In genomic region chr4:177453116-177453515, GRCh38 we compare ENCODE assay signal across 36 cellular contexts. TPM values are rescaled to one million over a fixed set of nuclear protein-coding genes. Genes with fewer than 3 reads are reported as not detected.
A peak's percentile ranks its signal among the peaks of the same experiment; 100 is the strongest.
DNase-seq lines count a peak whose midpoint lies in the region; ATAC-seq, FAIRE-seq and TF ChIP-seq lines count a peak whose summit lies in the region.
"Had no signal": no experiment of that assay in that cellular context is flagged by ENCODE, and none has a peak within 500 bp of the region (broad histone marks: within the 10 kb centered on the region; RNA-seq: fewer than 3 reads in every experiment).

No MANE protein-coding gene starts in this region.

- no peaks in the 10 kb centered on the region for H3K27me3 Mint-ChIP-seq in activated CD4-positive, alpha-beta T cell treated with anti-CD3 and anti-CD28 coated beads, Interleukin-2, amount 10 ng/mL, durations not matched to agents 24 days and 14 days
- H3K27me3 Mint-ChIP-seq in HFFc6 (ENCODE audit: insufficient read depth): peaks cover 2% of the 10 kb centered on the region; the same call in 1 of the 2 replicates
- H3K27me3 Mint-ChIP-seq: B cell; CD4-positive, alpha-beta memory T cell; CD4-positive, alpha-beta T cell; CD8-positive, alpha-beta memory T cell had no signal

- no peak overlapping the region for H3K9ac ChIP-seq in HepG2 (ENCODE audit: insufficient read depth, low read depth, low read length)
- no peak overlapping the region for H3K9ac ChIP-seq in K562 (ENCODE audit: insufficient read depth in 1 of 2, low read depth in 2 of 2, low read length in 2 of 2)
- H3K9ac ChIP-seq: BLaER1; BLaER1 treated with 17β-estradiol and CSF1 and Interleukin-3, amounts not matched to agents 10 nM and 100 nM had no signal

- H3K4me1 ChIP-seq in HepG2 (ENCODE audit: insufficient read depth, low read length) (no peaks in the 10 kb centered on the region), right lobe of liver (no peaks in the 10 kb centered on the region), K562 (replicated peaks in 1 of 2; ENCODE audit: control insufficient read depth in 2 of 2, insufficient read depth in 2 of 2, low read length in 2 of 2) (no peaks in the 10 kb centered on the region), SJCRH30 (peaks cover 3% of the 10 kb centered on the region; the same call in 1 of the 2 replicates)
- H3K4me1 ChIP-seq: A549; BLaER1; BLaER1 treated with 17β-estradiol and CSF1 and Interleukin-3, amounts not matched to agents 10 nM and 100 nM had no signal

- BruUV-seq in HepG2 (replicated peaks; lab: Mats Ljungman, UMichigan) (no TSS peak), K562 (replicated peaks; lab: Mats Ljungman, UMichigan) (no TSS peak)

- TF ChIP-seq EP300 in HepG2 (IDR thresholded peaks at IDR 0.05; ENCODE audit: low read depth in 2 of 2, low read length in 2 of 2) (no peak), HepG2 (CRISPR knock-in tag; IDR thresholded peaks at IDR 0.05; ENCODE audit: borderline replicate concordance) (no peak), K562 (IDR thresholded peaks at IDR 0.05; ENCODE audit: low read length) (no peak)

- no peaks in the 10 kb centered on the region for H3K9me3 ChIP-seq in HepG2 (ENCODE audit: low read length)
- no peaks in the 10 kb centered on the region for H3K9me3 ChIP-seq in right lobe of liver
- no peaks in the 10 kb centered on the region for H3K9me3 ChIP-seq in K562 (replicated peaks; ENCODE audit: control insufficient read depth, insufficient read depth, low read depth, low read length)
- no peaks in the 10 kb centered on the region for H3K9me3 ChIP-seq in SJCRH30 (replicated peaks)
- H3K9me3 ChIP-seq: A549; BE2C; BLaER1; BLaER1 treated with 17β-estradiol and CSF1 and Interleukin-3, amounts not matched to agents 10 nM and 100 nM; Caco-2 had no signal

- H4K20me1 ChIP-seq in HepG2 (ENCODE audit: insufficient read depth, low read length): no peaks in the 10 kb centered on the region
- no peaks in the 10 kb centered on the region for H4K20me1 ChIP-seq in K562 (replicated peaks; ENCODE audit: control insufficient read depth, insufficient read depth, low read length)
- H4K20me1 ChIP-seq: BLaER1; BLaER1 treated with 17β-estradiol and CSF1 and Interleukin-3, amounts not matched to agents 10 nM and 100 nM had no signal

- FAIRE-seq in HepG2 (lab: Jason Lieb, UNC) (no peak), K562 (lab: Jason Lieb, UNC) (no peak)
- FAIRE-seq: A204.1, A549 had no signal

- intact Hi-C loops in activated CD4-positive, alpha-beta T cell treated with anti-CD3 and anti-CD28 coated beads, Interleukin-2, amount 10 ng/mL, durations not matched to agents 24 days and 14 days (cut with micrococcal nuclease): no loop called here
- intact Hi-C loops in HepG2 (cut with micrococcal nuclease; ENCODE audit: unreplicated experiment): no loop called here
- intact Hi-C loops in right lobe of liver (cut with DNase I): no loop called here
- intact Hi-C loops in K562 (cut with micrococcal nuclease): no loop called here

- ATAC-seq in HepG2: no peak
- no peak for ATAC-seq in right lobe of liver
- no peak for ATAC-seq in K562
- no peak for ATAC-seq in GM19455 (IDR thresholded peaks at IDR 0.05; ENCODE audit: unreplicated experiment)
- ATAC-seq: A549; CD8-positive, alpha-beta T cell had no signal

- no peaks in the 10 kb centered on the region for H3K36me3 ChIP-seq in HepG2 (replicated peaks in 1 of 2; ENCODE audit: control insufficient read depth in 1 of 2, insufficient read depth in 2 of 2, low read length in 2 of 2)
- H3K36me3 ChIP-seq in right lobe of liver: no peaks in the 10 kb centered on the region
- H3K36me3 ChIP-seq in K562 (ENCODE audit: control insufficient read depth, insufficient read depth, low read length): no peaks in the 10 kb centered on the region
- H3K36me3 ChIP-seq in SJCRH30: no peaks in the 10 kb centered on the region
- H3K36me3 ChIP-seq: BE2C; BLaER1; BLaER1 treated with 17β-estradiol and CSF1 and Interleukin-3, amounts not matched to agents 10 nM and 100 nM had no signal

- H3K27ac ChIP-seq in HepG2 (ENCODE audit: extremely low read length, insufficient read depth, low read length) (no peak overlapping the region), right lobe of liver (no peak overlapping the region), K562 (ENCODE audit: extremely low read depth, low read depth, low read length) (no peak overlapping the region), SJCRH30 (no peak overlapping the region)
- H3K27ac ChIP-seq: 22Rv1; A549; BLaER1; BLaER1 treated with 17β-estradiol and CSF1 and Interleukin-3, amounts not matched to agents 10 nM and 100 nM; C4-2B had no signal

- H3K36me3 Mint-ChIP-seq in activated CD4-positive, alpha-beta T cell treated with anti-CD3 and anti-CD28 coated beads, Interleukin-2, amount 10 ng/mL, durations not matched to agents 24 days and 14 days (ENCODE audit: low read depth): no peaks in the 10 kb centered on the region
- H3K36me3 Mint-ChIP-seq in HFFc6 (ENCODE audit: low read depth): peaks cover 63% of the 10 kb centered on the region

- no peaks in the 10 kb centered on the region for H3K79me2 ChIP-seq in HepG2 (ENCODE audit: insufficient read depth, low read length)
- no peaks in the 10 kb centered on the region for H3K79me2 ChIP-seq in K562 (ENCODE audit: control insufficient read depth, insufficient read depth, low read length)

- DNase-seq in activated CD4-positive, alpha-beta T cell treated with anti-CD3 and anti-CD28 coated beads, Interleukin-2, amount 10 ng/mL, durations not matched to agents 24 days and 14 days: peak; percentile 8
- DNase-seq in activated CD4-positive, alpha-beta T cell treated with anti-CD3 and anti-CD28 coated beads for 4 hours: no peak
- no peak for DNase-seq in HepG2 (ENCODE audit: low spot score)
- DNase-seq in right lobe of liver: no peak
- DNase-seq in HFFc6: no peak
- no peak for DNase-seq in K562 (ENCODE audit: extremely low read depth in 1 of 4, low spot score in 3 of 4)
- no peak for DNase-seq in SJCRH30
- DNase-seq: 8988T; ACHN; AML-193; BE2C; C1 segment of cervical spinal cord; Caco-2; Calu3; CD4-positive, alpha-beta memory T cell; CD4-positive, alpha-beta T cell; CD4-positive, CD25-positive, alpha-beta regulatory T cell; CD8-positive, alpha-beta memory T cell; CD8-positive, alpha-beta T cell; COR-L47; DMS 273 treated with DMSO at 0.1 percent for 48 hours; DMS153; DMS53; DMS79; DMS79 treated with DMSO at 0.1 percent for 48 hours; DND-41; EL had no signal

- TF ChIP-seq CTCF in HepG2 (CRISPR knock-in tag; IDR thresholded peaks at IDR 0.05) (no peak), right lobe of liver (IDR thresholded peaks at IDR 0.05) (no peak), HFFc6 (IDR thresholded peaks at IDR 0.05) (no peak), K562 (IDR thresholded peaks at IDR 0.05 in 2 of 3, conservative IDR thresholded peaks at IDR 0.05 in 1 of 3; ENCODE audit: insufficient read depth in 2 of 3, low read depth in 1 of 3, low read length in 3 of 3) (no peak)

- H3K4me2 ChIP-seq in HepG2 (ENCODE audit: low read depth, low read length): no peak overlapping the region
- no peak overlapping the region for H3K4me2 ChIP-seq in K562 (ENCODE audit: insufficient read depth, low read length)
- H3K4me2 ChIP-seq: A549; BLaER1; BLaER1 treated with 17β-estradiol and CSF1 and Interleukin-3, amounts not matched to agents 10 nM and 100 nM had no signal

- H3K4me3 Mint-ChIP-seq in activated CD4-positive, alpha-beta T cell treated with anti-CD3 and anti-CD28 coated beads, Interleukin-2, amount 10 ng/mL, durations not matched to agents 24 days and 14 days: no peak overlapping the region
- no peak overlapping the region for H3K4me3 Mint-ChIP-seq in HFFc6
- H3K4me3 Mint-ChIP-seq: B cell; CD14-positive monocyte; CD4-positive, alpha-beta memory T cell; CD4-positive, alpha-beta T cell; CD4-positive, CD25-positive, alpha-beta regulatory T cell; CD8-positive, alpha-beta memory T cell; CD8-positive, alpha-beta T cell had no signal

- TF ChIP-seq RAD21 in HepG2 (CRISPR knock-in tag; IDR thresholded peaks at IDR 0.05): no peak
- TF ChIP-seq RAD21 in K562 (CRISPR knock-in tag; conservative IDR thresholded peaks at IDR 0.05 in 1 of 2, IDR thresholded peaks at IDR 0.05 in 1 of 2): no peak

- H3K4me1 Mint-ChIP-seq in activated CD4-positive, alpha-beta T cell treated with anti-CD3 and anti-CD28 coated beads, Interleukin-2, amount 10 ng/mL, durations not matched to agents 24 days and 14 days: peaks cover 2% of the 10 kb centered on the region
- peaks cover 76% of the 10 kb centered on the region for H3K4me1 Mint-ChIP-seq in HFFc6 (ENCODE audit: low read depth)
- H3K4me1 Mint-ChIP-seq: B cell had no signal

- TF ChIP-seq POLR2A in HepG2 (IDR thresholded peaks at IDR 0.05; ENCODE audit: insufficient read depth in 1 of 2, low read depth in 2 of 2, low read length in 2 of 2): no peak
- TF ChIP-seq POLR2A in right lobe of liver (IDR thresholded peaks at IDR 0.05): no peak
- no peak for TF ChIP-seq POLR2A in K562 (conservative IDR thresholded peaks at IDR 0.05)

- no peaks in the 10 kb centered on the region for H3K9me1 ChIP-seq in K562 (ENCODE audit: control insufficient read depth, insufficient read depth, low read length)

- POLR2A ChIA-PET in HepG2 (lab: Yijun Ruan, JAX) (no interaction called here), K562 (lab: Yijun Ruan, JAX) (no interaction called here)

- no peak overlapping the region for H2AFZ ChIP-seq in HepG2 (ENCODE audit: low read length)
- no peak overlapping the region for H2AFZ ChIP-seq in K562 (ENCODE audit: low read depth, low read length)

- in situ Hi-C loops in HepG2 (cut with HindIII; ENCODE audit: extremely low pct_ligation_motif_present, low pct_unique_long_range_greater_than_20kb) (no loop called here), K562 (cut with MboI) (no loop called here)

- no peaks in the 10 kb centered on the region for H3K9me3 Mint-ChIP-seq in activated CD4-positive, alpha-beta T cell treated with anti-CD3 and anti-CD28 coated beads, Interleukin-2, amount 10 ng/mL, durations not matched to agents 24 days and 14 days
- no peaks in the 10 kb centered on the region for H3K9me3 Mint-ChIP-seq in HFFc6
- H3K9me3 Mint-ChIP-seq: CD4-positive, alpha-beta memory T cell; CD4-positive, alpha-beta T cell; CD8-positive, alpha-beta memory T cell; CD8-positive, alpha-beta T cell had no signal

- no peak overlapping the region for H3K4me3 ChIP-seq in HepG2 (replicated peaks in 1 of 3; ENCODE audit: insufficient read depth in 1 of 3, low read depth in 2 of 3, low read length in 3 of 3)
- H3K4me3 ChIP-seq in right lobe of liver: no peak overlapping the region
- H3K4me3 ChIP-seq in K562: no peak overlapping the region
- H3K4me3 ChIP-seq in SJCRH30: no peak overlapping the region
- H3K4me3 ChIP-seq: A549; BLaER1; BLaER1 treated with 17β-estradiol and CSF1 and Interleukin-3, amounts not matched to agents 10 nM and 100 nM had no signal

- H3K27me3 ChIP-seq in HepG2 (ENCODE audit: control insufficient read depth in 1 of 2, insufficient read depth in 2 of 2, low read length in 2 of 2): no peaks in the 10 kb centered on the region
- no peaks in the 10 kb centered on the region for H3K27me3 ChIP-seq in right lobe of liver
- no peaks in the 10 kb centered on the region; a peak in 1 of 5 replicates for H3K27me3 ChIP-seq in K562 (ENCODE audit: control insufficient read depth in 2 of 2, insufficient read depth in 2 of 2, low read length in 2 of 2)
- no peaks in the 10 kb centered on the region for H3K27me3 ChIP-seq in SJCRH30
- H3K27me3 ChIP-seq: BE2C; BLaER1; BLaER1 treated with 17β-estradiol and CSF1 and Interleukin-3, amounts not matched to agents 10 nM and 100 nM had no signal

- CTCF ChIA-PET in HepG2 (lab: Yijun Ruan, JAX; ENCODE audit: low intra/inter-chr PET ratio, low total read pairs): no interaction called here
- CTCF ChIA-PET in K562 (lab: Yijun Ruan, JAX; ENCODE audit: low intra/inter-chr PET ratio): no interaction called here

- no peak overlapping the region for H3K27ac Mint-ChIP-seq in activated CD4-positive, alpha-beta T cell treated with anti-CD3 and anti-CD28 coated beads, Interleukin-2, amount 10 ng/mL, durations not matched to agents 24 days and 14 days
- peak overlapping the region; percentile 40; the same call in 1 of the 2 replicates for H3K27ac Mint-ChIP-seq in HFFc6
- H3K27ac Mint-ChIP-seq: B cell; CD14-positive monocyte; CD4-positive, alpha-beta memory T cell; CD4-positive, alpha-beta T cell; CD4-positive, CD25-positive, alpha-beta regulatory T cell; CD8-positive, alpha-beta memory T cell; CD8-positive, alpha-beta T cell had no signal

RNA-seq across cellular contexts. Expression of gene AGA, which starts 10.9 kb away (rescaled TPM):
- 15.1 and 15.6 TPM in 2 replicates for total RNA-seq in activated CD4-positive, alpha-beta T cell treated with anti-CD3 and anti-CD28 coated beads, Interleukin-2, amount 10 ng/mL, durations not matched to agents 24 days and 14 days
- total RNA-seq in HepG2 (2016; rRNA removed; fragmentation: Illumina TruSeq; extraction: Trizol) (12.2 and 22.3 TPM in 2 replicates), right lobe of liver (10 to 100 TPM; 15.9 to 26.8 (median 21.5) TPM), K562 (2014; rRNA removed) (10.4 and 12.6 TPM in 2 replicates), K562 (2014; rRNA removed; fragmentation: Illumina TruSeq; extraction: Trizol) (12.1 and 13.1 TPM in 2 replicates), K562 (2015; rRNA removed; fragmentation: Illumina TruSeq; extraction: Trizol) (19.5 and 25.0 TPM in 2 replicates), K562 (2021) (10.0 and 10.1 TPM in 2 replicates)
- total RNA-seq in HepG2 (2016; cell fraction: cytosol; rRNA removed; fragmentation: Illumina TruSeq; extraction: Trizol; ENCODE audit: low read depth): 2.9 and 5.1 TPM in 2 replicates
- total RNA-seq in HepG2 (2016; cell fraction: insoluble cytoplasmic fraction; rRNA removed; fragmentation: Illumina TruSeq; extraction: Trizol): 14.5 and 23.2 TPM in 2 replicates
- 5.5 and 7.9 TPM in 2 replicates for total RNA-seq in HepG2 (2016; cell fraction: membrane; rRNA removed; fragmentation: Illumina TruSeq; extraction: Trizol)
- total RNA-seq in HepG2 (2016; cell fraction: nucleus; rRNA removed; fragmentation: Illumina TruSeq; extraction: Trizol): 13.4 and 20.8 TPM in 2 replicates
- polyA plus RNA-seq in HepG2 (2011; rRNA removed) (21.2 and 21.9 TPM in 2 replicates), K562 (2011; rRNA removed) (8.0 and 10.4 TPM in 2 replicates), K562 (2014; fragmentation: Illumina TruSeq; extraction: Trizol) (17.6 and 20.7 TPM in 2 replicates), K562 (2014; fragmentation: Nextera tagmentation; extraction: Ambion mirVana) (10 to 100 TPM; 16.6 to 18.1 TPM), K562 (2014; rRNA removed) (8.5 and 10.4 TPM in 2 replicates)
- polyA plus RNA-seq in HepG2 (2011; cell fraction: cytosol; rRNA removed): 17.7 and 24.9 TPM in 2 replicates
- polyA plus RNA-seq in HepG2 (2011; cell fraction: nucleus; rRNA removed): 13.2 and 20.0 TPM in 2 replicates
- 25.3 and 27.5 TPM in 2 replicates for polyA plus RNA-seq in HepG2 (2012)
- polyA plus RNA-seq in HepG2 (2016; cell fraction: cytosol; fragmentation: Illumina TruSeq; extraction: Trizol; ENCODE audit: low read depth): 3.2 and 3.5 TPM in 2 replicates
- polyA plus RNA-seq in HepG2 (2016; cell fraction: insoluble cytoplasmic fraction; fragmentation: Illumina TruSeq; extraction: Trizol; ENCODE audit: low read depth): 9.8 and 10.5 TPM in 2 replicates
- 5.9 TPM in 2 replicates for polyA plus RNA-seq in HepG2 (2016; cell fraction: membrane; fragmentation: Illumina TruSeq; extraction: Trizol; ENCODE audit: low read depth)
- polyA plus RNA-seq in HepG2 (2016; cell fraction: nucleus; fragmentation: Illumina TruSeq; extraction: Trizol; ENCODE audit: insufficient read depth, low read depth): 17.2 and 24.0 TPM in 2 replicates
- 9.0 and 18.1 TPM in 2 replicates for polyA minus RNA-seq in HepG2 (2011; rRNA and poly(A)+ RNA removed; ENCODE audit: low replicate concordance)
- 16.5 and 22.6 TPM in 2 replicates for polyA minus RNA-seq in HepG2 (2011; cell fraction: cytosol; rRNA and poly(A)+ RNA removed)
- 14.7 and 27.5 TPM in 2 replicates for polyA minus RNA-seq in HepG2 (2011; cell fraction: nucleus; rRNA and poly(A)+ RNA removed)
- total RNA-seq in HFFc6 (2021; fragmentation: NEBNext Ultra II Directional; extraction: Animal tissue kit (Norgen Biotek cat#: 25700)): 10 to 100 TPM; 41.5 to 53.7 (median 47.4) TPM
- total RNA-seq in K562 (2011; cell fraction: chromatin; rRNA removed; ENCODE audit: low replicate concordance): 15.8 and 21.1 TPM in 2 replicates
- 19.8 and 26.2 TPM in 2 replicates for total RNA-seq in K562 (2011; cell fraction: nucleolus; rRNA removed)
- 18.2 and 22.7 TPM in 2 replicates for total RNA-seq in K562 (2011; cell fraction: nucleoplasm; rRNA removed)
- 5.9 and 6.6 TPM in 2 replicates for polyA plus RNA-seq in K562 (2011; cell fraction: cytosol; rRNA removed)
- 5.1 and 5.4 TPM in 2 replicates for polyA plus RNA-seq in K562 (2011; cell fraction: nucleus; rRNA removed)
- 14.4 and 30.5 TPM in 2 replicates for polyA plus RNA-seq in K562 (2012)
- polyA minus RNA-seq in K562 (2011; rRNA and poly(A)+ RNA removed): 11.8 and 12.8 TPM in 2 replicates
- polyA minus RNA-seq in K562 (2011; cell fraction: cytosol; rRNA and poly(A)+ RNA removed): 7.2 and 13.2 TPM in 2 replicates
- 5.3 and 6.4 TPM in 2 replicates for polyA minus RNA-seq in K562 (2011; cell fraction: nucleus; rRNA and poly(A)+ RNA removed)
- 1.5 and 1.9 TPM in 2 replicates for total RNA-seq in SJCRH30 (2014; rRNA removed; shearing (Covaris generic))
